ENCODE assay signal across 8 cellular contexts in the genomic region with DNA sequence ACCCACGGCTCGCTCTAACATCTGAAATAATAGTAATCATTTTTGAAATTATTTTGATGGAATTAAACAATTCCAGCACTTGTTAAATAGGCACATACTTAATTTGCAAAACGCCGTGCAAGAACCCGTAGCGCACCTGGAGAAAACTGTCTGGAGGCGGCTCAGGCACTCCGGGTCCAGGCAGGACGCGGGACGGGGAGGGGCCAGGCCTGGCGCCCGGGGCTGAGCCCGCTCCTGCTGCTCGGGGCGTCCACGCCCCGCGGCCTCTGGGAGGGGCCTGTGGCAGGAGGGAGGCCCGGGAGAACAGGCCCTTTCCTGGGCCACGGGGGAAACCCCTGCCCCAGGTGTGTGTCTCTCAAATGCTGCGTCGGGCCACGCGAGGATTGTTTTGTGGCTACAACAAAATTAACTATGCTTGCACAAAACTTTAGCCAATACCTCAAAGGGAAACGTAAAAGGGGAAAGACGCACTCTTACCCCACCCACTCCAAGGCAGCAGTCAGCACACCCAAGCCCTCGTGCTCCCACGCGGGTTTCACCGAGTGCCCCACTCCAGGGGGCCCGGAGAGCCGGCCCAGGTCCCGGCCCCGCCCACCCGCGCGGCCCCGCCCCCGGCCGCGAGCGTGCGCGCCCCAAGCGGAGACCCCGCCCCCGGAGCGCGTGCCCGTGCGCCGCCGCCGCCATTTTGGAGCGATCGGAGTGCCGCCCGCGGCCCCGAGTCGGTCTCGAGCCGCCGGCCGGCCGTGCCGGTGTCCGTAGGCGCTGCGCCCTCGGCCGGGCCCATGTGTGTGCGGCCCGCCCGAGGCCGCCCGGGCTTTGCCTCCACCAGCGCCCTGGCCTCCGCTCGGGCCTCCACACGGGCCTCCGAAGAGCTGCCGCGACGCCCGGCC. TPM values are rescaled to one million over a fixed set of nuclear protein-coding genes. Genes with fewer than 3 reads are reported as not detected.
DNase-seq lines count a peak whose midpoint lies in the region; ATAC-seq and TF ChIP-seq lines count a peak whose summit lies in the region.

A gene with protein sequence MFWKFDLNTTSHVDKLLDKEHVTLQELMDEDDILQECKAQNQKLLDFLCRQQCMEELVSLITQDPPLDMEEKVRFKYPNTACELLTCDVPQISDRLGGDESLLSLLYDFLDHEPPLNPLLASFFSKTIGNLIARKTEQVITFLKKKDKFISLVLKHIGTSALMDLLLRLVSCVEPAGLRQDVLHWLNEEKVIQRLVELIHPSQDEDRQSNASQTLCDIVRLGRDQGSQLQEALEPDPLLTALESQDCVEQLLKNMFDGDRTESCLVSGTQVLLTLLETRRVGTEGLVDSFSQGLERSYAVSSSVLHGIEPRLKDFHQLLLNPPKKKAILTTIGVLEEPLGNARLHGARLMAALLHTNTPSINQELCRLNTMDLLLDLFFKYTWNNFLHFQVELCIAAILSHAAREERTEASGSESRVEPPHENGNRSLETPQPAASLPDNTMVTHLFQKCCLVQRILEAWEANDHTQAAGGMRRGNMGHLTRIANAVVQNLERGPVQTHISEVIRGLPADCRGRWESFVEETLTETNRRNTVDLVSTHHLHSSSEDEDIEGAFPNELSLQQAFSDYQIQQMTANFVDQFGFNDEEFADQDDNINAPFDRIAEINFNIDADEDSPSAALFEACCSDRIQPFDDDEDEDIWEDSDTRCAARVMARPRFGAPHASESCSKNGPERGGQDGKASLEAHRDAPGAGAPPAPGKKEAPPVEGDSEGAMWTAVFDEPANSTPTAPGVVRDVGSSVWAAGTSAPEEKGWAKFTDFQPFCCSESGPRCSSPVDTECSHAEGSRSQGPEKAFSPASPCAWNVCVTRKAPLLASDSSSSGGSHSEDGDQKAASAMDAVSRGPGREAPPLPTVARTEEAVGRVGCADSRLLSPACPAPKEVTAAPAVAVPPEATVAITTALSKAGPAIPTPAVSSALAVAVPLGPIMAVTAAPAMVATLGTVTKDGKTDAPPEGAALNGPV (plus strand): TSS at position 677 of the 890 bp plus-strand sequence. CDS start 50,582 bp downstream, outside the sequence.

- no peaks in the 10 kb centered on the region for H3K9me3 Mint-ChIP-seq in naive thymus-derived CD8-positive, alpha-beta T cell
- no peaks in the 10 kb centered on the region for H3K9me3 Mint-ChIP-seq in stimulated activated naive B cell treated with anti-CD40 and anti-IgM and Interleukin-4, amounts not matched to agents 10 μg/mL and 1 μg/mL and 100 μg/mL, for 72 hours

- POLR2A ChIA-PET in PC-9 (lab: Charles Lee; ENCODE audit: unreplicated experiment), result no interaction called here
- POLR2A ChIA-PET in naive thymus-derived CD8-positive, alpha-beta T cell (lab: Charles Lee), result interaction anchor here (0.6 to 2.5 kb wide), 15 partner anchors 10 to 278 kb away, joined by 3 to 13 read pairs (median 3); a partner anchor contains a TSS

- peak; percentile 74 for TF ChIP-seq POLR2A in GM19099 (IDR thresholded peaks at IDR 0.05; ENCODE audit: extremely low read depth, insufficient read length, low read depth)

- peak within 1 kb of the TSS; percentile 66 for H3K4me3 ChIP-seq in PC-9

- peak; percentile 68 for TF ChIP-seq CTCF in PC-9 (conservative IDR thresholded peaks at IDR 0.05)

- CTCF ChIA-PET in PC-9 (lab: Charles Lee), result no interaction called here

- H3K36me3 ChIP-seq in PC-9 (ENCODE audit: low read depth), result 0 out of 2 replicates have a peak, but pooled peaks cover 5% of the 10 kb centered on the region

- peak; percentile 47 for ATAC-seq in HG03378 (IDR thresholded peaks at IDR 0.05; ENCODE audit: unreplicated experiment)
- peak; percentile 82 to 83 for ATAC-seq in naive thymus-derived CD8-positive, alpha-beta T cell
- ATAC-seq in stimulated activated naive B cell treated with anti-CD40 and anti-IgM and Interleukin-4, amounts not matched to agents 10 μg/mL and 1 μg/mL and 100 μg/mL, for 72 hours (replicated peaks), result peak; percentile 84 to 85

- intact Hi-C loops in PC-9 (cut with micrococcal nuclease; ENCODE audit: unreplicated experiment), result loop anchor here (1.0 to 5.0 kb wide), 6 partner anchors 39 to 164 kb away; a partner anchor contains a TSS

- peaks cover 0 to 12% (median 5%) of the 10 kb centered on the region in 4 donors for H3K4me1 Mint-ChIP-seq in naive thymus-derived CD8-positive, alpha-beta T cell
- H3K4me1 Mint-ChIP-seq in stimulated activated naive B cell treated with anti-CD40 and anti-IgM and Interleukin-4, amounts not matched to agents 10 μg/mL and 1 μg/mL and 100 μg/mL, for 72 hours, result peaks cover 1 to 13% of the 10 kb centered on the region in 2 donors

- H3K27me3 ChIP-seq in PC-9 (ENCODE audit: insufficient read depth, low read depth), result no peaks in the 10 kb centered on the region

- H3K4me2 ChIP-seq in PC-9, result peak within 1 kb of the TSS; percentile 93

- H3K9me3 ChIP-seq in PC-9 (ENCODE audit: insufficient read depth, low read depth), result no peaks in the 10 kb centered on the region

- peaks cover 0 to 4% (median 0%) of the 10 kb centered on the region in 3 donors for H3K36me3 Mint-ChIP-seq in naive thymus-derived CD8-positive, alpha-beta T cell
- no peaks in the 10 kb centered on the region for H3K36me3 Mint-ChIP-seq in stimulated activated naive B cell treated with anti-CD40 and anti-IgM and Interleukin-4, amounts not matched to agents 10 μg/mL and 1 μg/mL and 100 μg/mL, for 72 hours

- 0 out of 2 replicates have a peak, but pooled peaks cover 4% of the 10 kb centered on the region for H3K4me1 ChIP-seq in PC-9 (replicated peaks; ENCODE audit: insufficient read depth)

- DNase-seq in Ammon's horn (ENCODE audit: low spot score), result peak; percentile 77
- peak; percentile 62 to 82 for DNase-seq in PC-9
- DNase-seq in activated T-helper 1 cell treated with Interleukin-2 at 50 U/mL for 16 hours (ENCODE audit: low read depth), result peak; percentile 88
- DNase-seq in fibroblast of gingiva (ENCODE audit: low read depth), result peak; percentile 63
- DNase-seq in naive thymus-derived CD8-positive, alpha-beta T cell, result peak; percentile 76 to 98 (median 89)
- DNase-seq in stimulated activated naive B cell treated with anti-CD40 and anti-IgM and Interleukin-4, amounts not matched to agents 10 μg/mL and 1 μg/mL and 100 μg/mL, for 72 hours, result peak; percentile 84

- H3K27ac Mint-ChIP-seq in naive thymus-derived CD8-positive, alpha-beta T cell, result peak within 1 kb of the TSS; percentile 74 to 96 (median 94)
- H3K27ac Mint-ChIP-seq in stimulated activated naive B cell treated with anti-CD40 and anti-IgM and Interleukin-4, amounts not matched to agents 10 μg/mL and 1 μg/mL and 100 μg/mL, for 72 hours, result peak within 1 kb of the TSS; percentile 75

- peaks cover 15% of the 10 kb centered on the region for H4K20me1 ChIP-seq in PC-9 (ENCODE audit: insufficient read depth)

- H3K9me2 ChIP-seq in PC-9 (ENCODE audit: insufficient read depth), result no peaks in the 10 kb centered on the region

- peak within 1 kb of the TSS; percentile 94 for H2AFZ ChIP-seq in PC-9

- H3K27me3 Mint-ChIP-seq in naive thymus-derived CD8-positive, alpha-beta T cell, result no peaks in the 10 kb centered on the region
- H3K27me3 Mint-ChIP-seq in stimulated activated naive B cell treated with anti-CD40 and anti-IgM and Interleukin-4, amounts not matched to agents 10 μg/mL and 1 μg/mL and 100 μg/mL, for 72 hours, result no peaks in the 10 kb centered on the region

- H3F3A ChIP-seq in PC-9 (ENCODE audit: insufficient read depth, low read depth), result peaks cover 50% of the 10 kb centered on the region

- H3K27ac ChIP-seq in PC-9, result peak within 1 kb of the TSS; percentile 40; the same call in 1 of the 2 replicates

- H3K79me2 ChIP-seq in PC-9 (ENCODE audit: low read depth), result peaks cover 21% of the 10 kb centered on the region

- no TSS peak for BruUV-seq in PC-9 (replicated peaks; lab: Mats Ljungman, UMichigan)

- H3K4me3 Mint-ChIP-seq in naive thymus-derived CD8-positive, alpha-beta T cell, result peak within 1 kb of the TSS; percentile 72 to 92 (median 88)
- H3K4me3 Mint-ChIP-seq in stimulated activated naive B cell treated with anti-CD40 and anti-IgM and Interleukin-4, amounts not matched to agents 10 μg/mL and 1 μg/mL and 100 μg/mL, for 72 hours, result peak within 1 kb of the TSS; percentile 78

RNA-seq across cellular contexts. Expression of the gene that starts here (rescaled TPM):
- total RNA-seq in PC-9 (2021), result 49.2 and 51.2 TPM in 2 replicates
- 100 to 1,000 TPM in 1 of 2 experiments, 10 to 100 TPM in 1; 93.3 to 104 TPM for total RNA-seq in naive thymus-derived CD8-positive, alpha-beta T cell
- polyA plus RNA-seq in naive thymus-derived CD8-positive, alpha-beta T cell, result 10 to 100 TPM; 13.3 to 29.1 (median 17.0) TPM

Comparison
In these comparisons a context has a peak if more than half of its experiments do, and no peak if none do; other contexts are left out.
1. Peak in every context shown above with its lines: DNase-seq, ATAC-seq, H3K4me3 ChIP-seq and H3K27ac ChIP-seq.